Comparison of ENCODE assay signal across 18 cellular contexts in the genomic region with DNA sequence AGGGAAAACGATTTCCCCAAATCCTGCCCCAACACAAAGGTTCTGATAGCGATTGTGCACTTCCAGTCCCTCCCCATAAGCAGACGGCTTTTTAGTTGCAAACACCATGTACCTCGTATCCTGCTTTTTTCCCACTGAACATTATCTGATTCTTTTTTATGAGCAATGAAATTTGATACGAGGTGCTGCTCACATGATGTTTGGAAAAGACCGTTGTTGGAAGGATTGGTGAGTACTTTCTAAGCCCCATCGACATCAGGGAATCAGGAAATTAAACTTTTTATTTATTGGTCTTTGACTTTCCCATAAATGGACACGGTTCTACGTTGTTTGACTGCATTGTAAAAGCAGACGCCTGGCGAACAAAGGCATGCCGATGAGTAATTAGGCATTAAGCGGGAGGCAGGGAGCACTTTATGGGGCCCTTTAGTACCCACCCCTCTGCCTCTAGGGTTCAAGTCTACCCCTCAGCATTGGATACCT. TPM values are rescaled to one million over a fixed set of nuclear protein-coding genes. Genes with fewer than 3 reads are reported as not detected.
DNase-seq lines count a peak whose midpoint lies in the region; ATAC-seq, FAIRE-seq and TF ChIP-seq lines count a peak whose summit lies in the region.
"Had no signal": no experiment of that assay in that cellular context is flagged by ENCODE, and none has a peak within 500 bp of the region (broad histone marks: within the 10 kb centered on the region; RNA-seq: fewer than 3 reads in every experiment).

No MANE protein-coding gene starts in this region.

- FAIRE-seq in urothelium cell line (lab: Jason Lieb, UNC), result no peak
- FAIRE-seq: G401.6, HepG2 had no signal

- no peaks in the 10 kb centered on the region for H3K4me1 Mint-ChIP-seq in glutamatergic neuron (ENCODE audit: low read depth, unreplicated experiment)
- no peaks in the 10 kb centered on the region for H3K4me1 Mint-ChIP-seq in effector memory CD8-positive, alpha-beta T cell (ENCODE audit: low read depth in 2 of 2)
- H3K4me1 Mint-ChIP-seq: T-helper 17 cell had no signal

- H3K27ac Mint-ChIP-seq in glutamatergic neuron (ENCODE audit: unreplicated experiment), result no peak overlapping the region
- no peak overlapping the region for H3K27ac Mint-ChIP-seq in effector memory CD8-positive, alpha-beta T cell
- H3K27ac Mint-ChIP-seq: activated naive CD8-positive, alpha-beta T cell; T-helper 17 cell had no signal

- no peak overlapping the region for H3K4me3 Mint-ChIP-seq in glutamatergic neuron (ENCODE audit: unreplicated experiment)
- no peak overlapping the region for H3K4me3 Mint-ChIP-seq in effector memory CD8-positive, alpha-beta T cell
- H3K4me3 Mint-ChIP-seq: activated naive CD8-positive, alpha-beta T cell; T-helper 17 cell had no signal

- no peaks in the 10 kb centered on the region for H3K36me3 Mint-ChIP-seq in glutamatergic neuron (ENCODE audit: unreplicated experiment)
- H3K36me3 Mint-ChIP-seq in effector memory CD8-positive, alpha-beta T cell (ENCODE audit: insufficient read depth), result no peaks in the 10 kb centered on the region
- H3K36me3 Mint-ChIP-seq: activated naive CD8-positive, alpha-beta T cell had no signal

- no peaks in the 10 kb centered on the region for H3K9me3 Mint-ChIP-seq in glutamatergic neuron (ENCODE audit: unreplicated experiment)
- H3K9me3 Mint-ChIP-seq in effector memory CD8-positive, alpha-beta T cell, result no peaks in the 10 kb centered on the region

- DNase-seq in NCI-H2107 treated with DMSO at 0.1 percent for 48 hours (lab: John Stamatoyannopoulos, UW; ENCODE audit: unreplicated experiment), result peak; percentile 28
- no peak for DNase-seq in NCI-H2107 (lab: John Stamatoyannopoulos, UW)
- DNase-seq in NCI-H2196 (lab: John Stamatoyannopoulos, UW; ENCODE audit: unreplicated experiment), result peak; percentile 36
- DNase-seq in dermis blood vessel endothelial cell, result peak; percentile 80
- DNase-seq in urothelium cell line (ENCODE audit: low spot score), result peak; percentile 37
- DNase-seq in glutamatergic neuron, result no peak
- DNase-seq in superior temporal gyrus (ENCODE audit: extremely low spot score), result no peak
- DNase-seq in effector memory CD8-positive, alpha-beta T cell, result no peak
- DNase-seq: ACHN; activated CD8-positive, alpha-beta memory T cell treated with anti-CD3 and anti-CD28 coated beads for 24 hours; lower lobe of right lung; nucleus accumbens; stimulated activated CD4-positive, alpha-beta T cell treated with anti-CD3 and anti-CD28 coated beads, Interleukin-2, amount 100 ng/mL, for 24 hours; stimulated activated naive CD8-positive, alpha-beta T cell treated with anti-CD3 and anti-CD28 coated beads, Interleukin-15, Interleukin-2, amounts not matched to agents 100 U/mL and 50 U/mL, for 24 hours; T-helper 17 cell had no signal

- no peak for ATAC-seq in effector memory CD8-positive, alpha-beta T cell (replicated peaks)
- ATAC-seq: HepG2; lower lobe of right lung; stimulated activated naive CD8-positive, alpha-beta T cell treated with anti-CD3 and anti-CD28 coated beads, Interleukin-15, Interleukin-2, amounts not matched to agents 100 U/mL and 50 U/mL, for 24 hours; T-helper 17 cell had no signal

- no peak for TF ChIP-seq CTCF in glutamatergic neuron (IDR thresholded peaks at IDR 0.05; ENCODE audit: partially characterized antibody, unreplicated experiment)

- H3K27me3 Mint-ChIP-seq in glutamatergic neuron (ENCODE audit: unreplicated experiment), result no peaks in the 10 kb centered on the region
- peaks cover 38 to 43% of the 10 kb centered on the region in 2 donors for H3K27me3 Mint-ChIP-seq in effector memory CD8-positive, alpha-beta T cell

RNA-seq across cellular contexts. Expression of a gene that starts 49.4 kb away (rescaled TPM):
- total RNA-seq in dermis blood vessel endothelial cell, result not detected in 2 replicates
- total RNA-seq in glutamatergic neuron (ENCODE audit: unreplicated experiment), result not detected
- total RNA-seq: HepG2, lower lobe of right lung, T-helper 17 cell had no signal

Comparison
In these comparisons a context has a peak if more than half of its experiments do, and no peak if none do; other contexts are left out.
1. DNase-seq: peak in NCI-H2107 treated with DMSO at 0.1 percent for 48 hours (single experiment), NCI-H2196 (single experiment), dermis blood vessel endothelial cell (single experiment) and urothelium cell line (single experiment); none in NCI-H2107 (single experiment), glutamatergic neuron (single experiment), superior temporal gyrus (single experiment) and effector memory CD8-positive, alpha-beta T cell (0 of 3).